In genomic region chr18:58967643-58968291, GRCh38 we compare ENCODE assay signal across 14 cellular contexts.
DNase-seq lines count a peak whose midpoint lies in the region; ATAC-seq and TF ChIP-seq lines count a peak whose summit lies in the region.
"Had no signal": no experiment of that assay in that cellular context is flagged by ENCODE, and none has a peak within 500 bp of the region (broad histone marks: within the 10 kb centered on the region; RNA-seq: fewer than 3 reads in every experiment).

No MANE protein-coding gene starts in this region.

- intact Hi-C loops in A673 (cut with micrococcal nuclease; ENCODE audit: unreplicated experiment), result no loop called here
- intact Hi-C loops in lower leg skin (cut with DNase I; ENCODE audit: low total_unique reads), result no loop called here

- 87 to 92% methylated on average over 13 of the region's 13 CpGs for WGBS in lower leg skin, 2 donors

- no TSS peak for BruUV-seq in A673 (replicated peaks; lab: Mats Ljungman, UMichigan)

- DNase-seq in A673 (ENCODE audit: low spot score) (no peak), NCI-H187 treated with DMSO at 0.1 percent for 48 hours (lab: John Stamatoyannopoulos, UW) (peak; percentile 48), fibroblast of gingiva (ENCODE audit: low read depth) (peak; percentile 21), naive B cell (no peak), NCI-H1694 treated with DMSO at 0.1 percent for 48 hours (lab: John Stamatoyannopoulos, UW) (no peak), cortex of kidney (lab: John Stamatoyannopoulos, UW) (no peak), lower leg skin (ENCODE audit: low spot score in 2 of 2) (no peak)
- no peak for DNase-seq in stimulated activated naive CD4-positive, alpha-beta T cell treated with Interleukin-2 at 50 U/mL for 16 hours (lab: John Stamatoyannopoulos, UW)
- DNase-seq: DND-41, midbrain, NCI-H2107 had no signal

- H3K27me3 Mint-ChIP-seq in naive B cell, result no peaks in the 10 kb centered on the region
- H3K27me3 Mint-ChIP-seq: dendritic cell treated with granulocyte-macrophage colony-stimulating factor and Interleukin-4, amounts not matched to agents 40 ng/mL and 50 ng/mL, for 4 days had no signal

- POLR2A ChIA-PET in A673 (lab: Charles Lee; ENCODE audit: low non-redundant PET), result interaction anchor here (0.6 kb wide), 1 partner anchor 91 kb away, joined by 3 read pairs; no protein-coding TSS in a partner anchor

- no peak for ATAC-seq in naive B cell (ENCODE audit: low read depth in 2 of 2)

- peaks cover 19% of the 10 kb centered on the region for H3K36me3 ChIP-seq in A673 (ENCODE audit: insufficient read depth, low read length, poor library complexity, severe bottlenecking)

- peaks cover 72 to 92% (median 80%) of the 10 kb centered on the region in 3 donors for H3K4me1 Mint-ChIP-seq in naive B cell

- no peak for TF ChIP-seq CTCF in A673 (conservative IDR thresholded peaks at IDR 0.05; ENCODE audit: low read depth, low read length)
- TF ChIP-seq CTCF in lower leg skin (IDR thresholded peaks at IDR 0.05), result no peak

- H3K27me3 ChIP-seq in A673 (replicated peaks; ENCODE audit: insufficient read depth, low read depth, low read length, poor library complexity), result no peaks in the 10 kb centered on the region

- no peak for TF ChIP-seq POLR2A in lower leg skin (IDR thresholded peaks at IDR 0.05)

- peak overlapping the region; percentile 68 for H3K27ac ChIP-seq in A673 (ENCODE audit: low read depth, low read length, poor library complexity, severe bottlenecking)
- H3K27ac ChIP-seq: RWPE1 had no signal

- H3K4me3 Mint-ChIP-seq in naive B cell, result peak overlapping the region in 6 of 8 donors; percentile 60 to 89 (median 74)
- H3K4me3 Mint-ChIP-seq: activated naive CD8-positive, alpha-beta T cell; dendritic cell treated with granulocyte-macrophage colony-stimulating factor and Interleukin-4, amounts not matched to agents 40 ng/mL and 50 ng/mL, for 4 days had no signal

- peak overlapping the region; percentile 96 to 100 (median 99) for H3K27ac Mint-ChIP-seq in naive B cell
- H3K27ac Mint-ChIP-seq: activated naive CD8-positive, alpha-beta T cell; dendritic cell treated with granulocyte-macrophage colony-stimulating factor and Interleukin-4, amounts not matched to agents 40 ng/mL and 50 ng/mL, for 4 days had no signal

- H3K36me3 Mint-ChIP-seq in naive B cell, result peaks cover 18 to 26% of the 10 kb centered on the region in 2 donors
- H3K36me3 Mint-ChIP-seq: activated naive CD8-positive, alpha-beta T cell had no signal

- H3K4me3 ChIP-seq in A673 (ENCODE audit: low read depth, low read length, poor library complexity, severe bottlenecking) (no peak overlapping the region), lower leg skin (ENCODE audit: low read depth, poor library complexity, severe bottlenecking) (no peak overlapping the region)

- H3K9me3 Mint-ChIP-seq in naive B cell, result peaks cover 0 to 4% (median 0%) of the 10 kb centered on the region in 7 donors
- H3K9me3 Mint-ChIP-seq: dendritic cell treated with granulocyte-macrophage colony-stimulating factor and Interleukin-4, amounts not matched to agents 40 ng/mL and 50 ng/mL, for 4 days had no signal

- H3K4me1 ChIP-seq in A673 (ENCODE audit: insufficient read depth, low read length, poor library complexity, severe bottlenecking), result peaks cover 60% of the 10 kb centered on the region

- H3K9me3 ChIP-seq in A673 (ENCODE audit: low read depth, low read length, poor library complexity, severe bottlenecking), result no peaks in the 10 kb centered on the region

- CTCF ChIA-PET in A673 (lab: Charles Lee), result no interaction called here

Comparison
In these comparisons a context has a peak if more than half of its experiments do, and no peak if none do; other contexts are left out.
1. DNase-seq: peak in NCI-H187 treated with DMSO at 0.1 percent for 48 hours (single experiment) and fibroblast of gingiva (single experiment); none in A673 (single experiment), naive B cell (single experiment), stimulated activated naive CD4-positive, alpha-beta T cell treated with Interleukin-2 at 50 U/mL for 16 hours (single experiment), NCI-H1694 treated with DMSO at 0.1 percent for 48 hours (single experiment), cortex of kidney (single experiment) and lower leg skin (0 of 2).